ENCODE assay signal across 1 cellular context in genomic region chr2:237783678-237784077, GRCh38. TPM values are rescaled to one million over a fixed set of nuclear protein-coding genes. Genes with fewer than 3 reads are reported as not detected.
"Had no signal": no experiment of that assay in that cellular context is flagged by ENCODE, and none has a peak within 500 bp of the region (broad histone marks: within the 10 kb centered on the region; RNA-seq: fewer than 3 reads in every experiment).

No MANE protein-coding gene starts in this region.

RNA-seq across cellular contexts. Expression of gene RBM44, which starts 14.9 kb away (rescaled TPM):
- polyA plus RNA-seq: GM23248 had no signal
